20 cellular contexts compared by ENCODE assay signal in the genomic region with DNA sequence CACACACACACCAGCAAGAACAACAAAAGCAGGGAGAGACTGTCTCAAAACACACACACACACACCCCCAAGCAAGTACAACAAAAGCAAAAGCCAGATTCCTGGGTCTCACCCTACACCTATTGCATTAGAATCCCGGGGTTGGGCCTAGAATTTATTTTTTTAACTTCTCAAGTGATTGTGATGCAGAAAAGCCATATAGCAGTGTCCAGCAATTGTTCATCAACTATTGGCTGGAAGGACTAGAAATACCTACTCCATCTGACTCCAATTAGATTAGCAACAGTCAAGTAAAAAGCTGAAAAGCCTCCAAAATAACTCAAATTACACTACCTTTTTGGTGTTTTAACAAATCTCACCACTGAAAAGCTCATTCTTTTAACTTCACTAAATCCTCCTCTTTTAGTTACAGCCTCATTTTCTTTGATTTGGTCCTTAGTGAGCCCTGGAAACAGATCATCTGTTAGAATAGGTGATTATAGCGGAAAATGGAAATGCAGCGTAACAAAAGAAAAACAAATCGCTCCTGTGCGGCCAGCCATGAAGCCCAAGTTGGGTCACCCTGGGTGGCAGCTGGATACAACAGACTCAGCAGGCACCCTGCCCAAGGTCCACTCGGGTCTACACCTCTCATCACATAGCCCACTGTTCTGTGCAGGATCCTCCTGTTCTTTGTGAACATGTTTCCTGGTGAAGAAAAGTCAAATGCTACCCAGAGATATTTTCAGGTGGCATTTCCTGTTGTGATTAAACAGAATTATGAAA. TPM values are rescaled to one million over a fixed set of nuclear protein-coding genes. Genes with fewer than 3 reads are reported as not detected.
DNase-seq lines count a peak whose midpoint lies in the region; ATAC-seq and TF ChIP-seq lines count a peak whose summit lies in the region.
"Had no signal": no experiment of that assay in that cellular context is flagged by ENCODE, and none has a peak within 500 bp of the region (broad histone marks: within the 10 kb centered on the region; RNA-seq: fewer than 3 reads in every experiment).

No MANE protein-coding gene starts in this region.

- POLR2A ChIA-PET in HEK293 (lab: Yijun Ruan, JAX): interaction anchor here (0.5 kb wide), 1 partner anchor 24 kb away, joined by 6 read pairs; no protein-coding TSS in a partner anchor

- no peak overlapping the region for H3K4me3 Mint-ChIP-seq in activated naive CD8-positive, alpha-beta T cell
- H3K4me3 Mint-ChIP-seq in activated naive CD8-positive, alpha-beta T cell treated with anti-CD3 and anti-CD28 coated beads, Interleukin-2, amount 50 U/mL, for 24 hours: no peak overlapping the region
- no peak overlapping the region for H3K4me3 Mint-ChIP-seq in stimulated activated effector memory CD8-positive, alpha-beta T cell treated with anti-CD3 and anti-CD28 coated beads, Interleukin-12 subunit alpha, Interleukin-12 subunit beta, amount 100 ng/mL, for 72 hours

- no peaks in the 10 kb centered on the region for H3K27me3 Mint-ChIP-seq in activated naive CD8-positive, alpha-beta T cell
- H3K27me3 Mint-ChIP-seq in activated naive CD8-positive, alpha-beta T cell treated with anti-CD3 and anti-CD28 coated beads, Interleukin-2, amount 50 U/mL, for 24 hours: no peaks in the 10 kb centered on the region

- no peak overlapping the region for H3K9ac ChIP-seq in smooth muscle cell (ENCODE audit: low read depth)
- H3K9ac ChIP-seq: KMS-11 had no signal

- no peak overlapping the region for H3K4me2 ChIP-seq in smooth muscle cell
- H3K4me2 ChIP-seq: KMS-11 had no signal

- no peaks in the 10 kb centered on the region for H3K9me3 ChIP-seq in HEK293 (ENCODE audit: control insufficient read depth, insufficient read depth, low read depth, low read length)
- no peaks in the 10 kb centered on the region for H3K9me3 ChIP-seq in smooth muscle cell (replicated peaks; ENCODE audit: low read depth)
- H3K9me3 ChIP-seq: gastroesophageal sphincter, pancreas had no signal

- H3K9me3 Mint-ChIP-seq in activated naive CD8-positive, alpha-beta T cell (ENCODE audit: low read depth): no peaks in the 10 kb centered on the region
- no peaks in the 10 kb centered on the region for H3K9me3 Mint-ChIP-seq in activated naive CD8-positive, alpha-beta T cell treated with anti-CD3 and anti-CD28 coated beads, Interleukin-2, amount 50 U/mL, for 24 hours
- no peaks in the 10 kb centered on the region for H3K9me3 Mint-ChIP-seq in stimulated activated effector memory CD8-positive, alpha-beta T cell treated with anti-CD3 and anti-CD28 coated beads, Interleukin-12 subunit alpha, Interleukin-12 subunit beta, amount 100 ng/mL, for 72 hours

- no peaks in the 10 kb centered on the region for H3K27me3 ChIP-seq in smooth muscle cell (ENCODE audit: low read depth)
- H3K27me3 ChIP-seq: gastroesophageal sphincter, pancreas had no signal

- ATAC-seq in activated naive CD8-positive, alpha-beta T cell treated with anti-CD3 and anti-CD28 coated beads, Interleukin-2, amount 50 U/mL, for 24 hours: no peak
- no peak for ATAC-seq in stimulated activated effector memory CD8-positive, alpha-beta T cell treated with anti-CD3 and anti-CD28 coated beads, Interleukin-12 subunit alpha, Interleukin-12 subunit beta, amount 100 ng/mL, for 72 hours
- ATAC-seq in HG03135 (IDR thresholded peaks at IDR 0.05; ENCODE audit: unreplicated experiment) (no peak), HG02970 (IDR thresholded peaks at IDR 0.05; ENCODE audit: low FRiP score, unreplicated experiment) (no peak)
- ATAC-seq: gastroesophageal sphincter, pancreas had no signal

- H3K27ac ChIP-seq in HEK293 (ENCODE audit: extremely low read depth, low read depth, low read length) (no peak overlapping the region), smooth muscle cell (ENCODE audit: low read depth) (no peak overlapping the region)
- H3K27ac ChIP-seq: gastroesophageal sphincter, KMS-11, pancreas, skin epidermis had no signal

- CTCF ChIA-PET in HEK293 (lab: Yijun Ruan, JAX): interaction anchor here (0.6 to 1.7 kb wide), 2 partner anchors 67 to 1241 kb away, joined by 3 to 6 read pairs; no protein-coding TSS in a partner anchor

- no peaks in the 10 kb centered on the region for H3K4me1 ChIP-seq in HEK293 (ENCODE audit: control insufficient read depth, insufficient read depth, low read length)
- no peaks in the 10 kb centered on the region for H3K4me1 ChIP-seq in smooth muscle cell (ENCODE audit: low read depth)
- H3K4me1 ChIP-seq: pancreas had no signal

- H3K36me3 Mint-ChIP-seq in activated naive CD8-positive, alpha-beta T cell: peaks cover 7% of the 10 kb centered on the region
- peaks cover 25% of the 10 kb centered on the region for H3K36me3 Mint-ChIP-seq in activated naive CD8-positive, alpha-beta T cell treated with anti-CD3 and anti-CD28 coated beads, Interleukin-2, amount 50 U/mL, for 24 hours (ENCODE audit: low read depth)
- H3K36me3 Mint-ChIP-seq in stimulated activated effector memory CD8-positive, alpha-beta T cell treated with anti-CD3 and anti-CD28 coated beads, Interleukin-12 subunit alpha, Interleukin-12 subunit beta, amount 100 ng/mL, for 72 hours: peaks cover 100% of the 10 kb centered on the region

- H3K79me2 ChIP-seq in smooth muscle cell (ENCODE audit: low read depth): peaks cover 12% of the 10 kb centered on the region

- H3F3A ChIP-seq in smooth muscle cell (ENCODE audit: low read depth): no peaks in the 10 kb centered on the region

- H2AFZ ChIP-seq in smooth muscle cell (ENCODE audit: low read depth): no peak overlapping the region

- no peak for DNase-seq in activated naive CD8-positive, alpha-beta T cell treated with anti-CD3 and anti-CD28 coated beads, Interleukin-2, amount 50 U/mL, for 24 hours
- peak; percentile 78 for DNase-seq in fibroblast of peridontal ligament (ENCODE audit: extremely low read depth)
- no peak for DNase-seq in stimulated activated effector memory CD8-positive, alpha-beta T cell treated with anti-CD3 and anti-CD28 coated beads, Interleukin-12 subunit alpha, Interleukin-12 subunit beta, amount 100 ng/mL, for 72 hours (ENCODE audit: low spot score in 2 of 2)
- DNase-seq in smooth muscle cell (lab: John Stamatoyannopoulos, UW; ENCODE audit: unreplicated experiment): no peak
- DNase-seq: activated CD4-positive, alpha-beta T cell treated with anti-CD3 and anti-CD28 coated beads for 48 hours; AML-193; aorta; GF-D8; NCI-H1048; NCI-H2107; NCI-H69; pancreas; stimulated activated CD4-positive, alpha-beta T cell treated with anti-CD3 and anti-CD28 coated beads, Interleukin-4, amount 100 ng/mL, for 24 hours had no signal

- no peak for TF ChIP-seq CTCF in HEK293 (tag by site-specific recombination; IDR thresholded peaks at IDR 0.05)
- no peak for TF ChIP-seq CTCF in smooth muscle cell (IDR thresholded peaks at IDR 0.05; ENCODE audit: borderline replicate concordance, insufficient read depth, poor library complexity, severe bottlenecking)

- H3K27ac Mint-ChIP-seq in activated naive CD8-positive, alpha-beta T cell: peak overlapping the region; percentile 37
- no peak overlapping the region for H3K27ac Mint-ChIP-seq in activated naive CD8-positive, alpha-beta T cell treated with anti-CD3 and anti-CD28 coated beads, Interleukin-2, amount 50 U/mL, for 24 hours
- H3K27ac Mint-ChIP-seq in stimulated activated effector memory CD8-positive, alpha-beta T cell treated with anti-CD3 and anti-CD28 coated beads, Interleukin-12 subunit alpha, Interleukin-12 subunit beta, amount 100 ng/mL, for 72 hours: peak overlapping the region; percentile 83

- H3K4me3 ChIP-seq in HEK293 (ENCODE audit: low read depth, low read length): no peak overlapping the region
- H3K4me3 ChIP-seq in smooth muscle cell: no peak overlapping the region
- H3K4me3 ChIP-seq: gastroesophageal sphincter, pancreas, skin epidermis had no signal

- H4K20me1 ChIP-seq in smooth muscle cell (ENCODE audit: low read depth): peaks cover 64% of the 10 kb centered on the region

- 95% methylated on average over 6 of the region's 6 CpGs for WGBS in smooth muscle cell (ENCODE audit: low lambda C conversion rate)

- H3K36me3 ChIP-seq in HEK293 (ENCODE audit: control insufficient read depth in 2 of 2, insufficient read depth in 1 of 2, low read length in 2 of 2) (peaks cover 12 to 67% of the 10 kb centered on the region in 2 experiments; a peak in 2 of 3 replicates), smooth muscle cell (ENCODE audit: low read depth) (peaks cover 6% of the 10 kb centered on the region)

- H3K4me1 Mint-ChIP-seq in activated naive CD8-positive, alpha-beta T cell (ENCODE audit: low read depth): peaks cover 11% of the 10 kb centered on the region
- H3K4me1 Mint-ChIP-seq in activated naive CD8-positive, alpha-beta T cell treated with anti-CD3 and anti-CD28 coated beads, Interleukin-2, amount 50 U/mL, for 24 hours: no peaks in the 10 kb centered on the region
- peaks cover 14% of the 10 kb centered on the region for H3K4me1 Mint-ChIP-seq in stimulated activated effector memory CD8-positive, alpha-beta T cell treated with anti-CD3 and anti-CD28 coated beads, Interleukin-12 subunit alpha, Interleukin-12 subunit beta, amount 100 ng/mL, for 72 hours

TF ChIP-seq in HEK293, 187 proteins besides CTCF, POLR2A, EP300 and RAD21:
- TF ChIP-seq ZBTB48 (tag by site-specific recombination; IDR thresholded peaks at IDR 0.05) (0 out of 2 replicates have a peak, but pooled peaks have one; percentile 20), KLF17 (tag by site-specific recombination; IDR thresholded peaks at IDR 0.05) (no peak), ZNF529 (tag by site-specific recombination; IDR thresholded peaks at IDR 0.05; ENCODE audit: insufficient replicate concordance) (no peak), BCL11B (tag by site-specific recombination; IDR thresholded peaks at IDR 0.05; ENCODE audit: low read depth) (no peak)

RNA-seq across cellular contexts. Expression of gene STAU1, which starts 38.7 kb away (rescaled TPM):
- 42.2 and 44.7 TPM in 2 replicates for total RNA-seq in smooth muscle cell
- 45.1 and 48.2 TPM in 2 replicates for polyA plus RNA-seq in smooth muscle cell
